ENCODE assay signal across 1 cellular context in the genomic region with DNA sequence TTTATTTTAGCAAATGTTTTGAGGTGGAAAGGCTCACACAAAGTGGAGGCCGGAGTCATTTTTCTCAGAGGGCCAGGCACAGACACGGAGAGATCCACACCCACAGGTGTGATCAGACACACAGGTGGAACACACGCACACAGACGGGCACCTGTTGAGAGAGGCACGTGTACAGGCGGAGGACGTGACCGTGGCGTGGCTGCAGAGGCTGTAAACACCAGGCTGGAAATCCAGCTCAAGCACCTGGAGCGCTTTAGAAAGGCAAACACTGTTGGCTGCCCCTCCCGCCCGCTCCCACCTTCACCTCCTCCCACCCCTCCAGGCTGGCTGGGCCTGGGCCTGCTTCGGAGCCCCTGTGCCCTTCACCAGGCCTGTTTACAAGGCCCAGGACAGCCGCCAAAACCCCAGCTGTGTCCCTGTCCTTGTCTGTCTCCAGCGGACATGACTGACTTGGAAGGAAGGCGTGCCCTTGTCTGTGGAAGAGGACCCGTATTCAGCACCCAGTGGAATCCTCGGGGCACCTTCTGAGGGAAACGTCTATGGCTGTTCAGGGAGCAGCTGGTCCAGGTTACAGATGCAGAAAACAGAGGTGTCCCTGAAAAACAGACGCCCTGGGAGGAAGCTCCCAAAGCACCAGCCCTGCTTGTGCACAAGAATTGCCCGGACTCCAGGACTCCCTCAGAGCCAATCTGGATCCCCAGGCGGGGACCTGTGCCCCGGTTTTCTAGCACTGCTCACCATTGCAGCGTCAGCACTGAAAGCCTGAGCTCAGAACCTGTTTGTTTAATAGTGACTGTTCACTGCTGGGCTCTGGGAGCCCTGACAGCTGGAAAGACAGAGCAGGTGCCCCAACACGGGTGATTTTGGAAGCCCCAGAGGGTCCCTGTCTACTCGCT.
A peak's percentile ranks its signal among the peaks of the same experiment; 100 is the strongest.
TF ChIP-seq lines count a peak whose summit lies in the region.

No MANE protein-coding gene starts in this region.

TF ChIP-seq in HepG2, 621 proteins besides CTCF, POLR2A, EP300 and RAD21 (continued from another document and continues in another):
- TF ChIP-seq, protein P1, sequence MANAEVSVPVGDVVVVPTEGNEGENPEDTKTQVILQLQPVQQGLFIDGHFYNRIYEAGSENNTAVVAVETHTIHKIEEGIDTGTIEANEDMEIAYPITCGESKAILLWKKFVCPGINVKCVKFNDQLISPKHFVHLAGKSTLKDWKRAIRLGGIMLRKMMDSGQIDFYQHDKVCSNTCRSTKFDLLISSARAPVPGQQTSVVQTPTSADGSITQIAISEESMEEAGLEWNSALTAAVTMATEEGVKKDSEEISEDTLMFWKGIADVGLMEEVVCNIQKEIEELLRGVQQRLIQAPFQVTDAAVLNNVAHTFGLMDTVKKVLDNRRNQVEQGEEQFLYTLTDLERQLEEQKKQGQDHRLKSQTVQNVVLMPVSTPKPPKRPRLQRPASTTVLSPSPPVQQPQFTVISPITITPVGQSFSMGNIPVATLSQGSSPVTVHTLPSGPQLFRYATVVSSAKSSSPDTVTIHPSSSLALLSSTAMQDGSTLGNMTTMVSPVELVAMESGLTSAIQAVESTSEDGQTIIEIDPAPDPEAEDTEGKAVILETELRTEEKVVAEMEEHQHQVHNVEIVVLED (CRISPR knock-in tag; IDR thresholded peaks at IDR 0.05; ENCODE audit: borderline replicate concordance): no peak
- no peak for TF ChIP-seq POGZ (CRISPR knock-in tag; IDR thresholded peaks at IDR 0.05)
- no peak for TF ChIP-seq ZFP36L1 (CRISPR knock-in tag; IDR thresholded peaks at IDR 0.05)
- TF ChIP-seq BRD4 (CRISPR knock-in tag; IDR thresholded peaks at IDR 0.05): peak; percentile 91
- TF ChIP-seq ZNF326 (CRISPR knock-in tag; IDR thresholded peaks at IDR 0.05; ENCODE audit: borderline replicate concordance): no peak
- no peak for TF ChIP-seq RAD51 (IDR thresholded peaks at IDR 0.05; ENCODE audit: borderline replicate concordance)
- TF ChIP-seq IKZF4 (CRISPR knock-in tag; IDR thresholded peaks at IDR 0.05; ENCODE audit: borderline replicate concordance, low read depth, not compliant biosample characterization): peak; percentile 62
- TF ChIP-seq, protein P2, sequence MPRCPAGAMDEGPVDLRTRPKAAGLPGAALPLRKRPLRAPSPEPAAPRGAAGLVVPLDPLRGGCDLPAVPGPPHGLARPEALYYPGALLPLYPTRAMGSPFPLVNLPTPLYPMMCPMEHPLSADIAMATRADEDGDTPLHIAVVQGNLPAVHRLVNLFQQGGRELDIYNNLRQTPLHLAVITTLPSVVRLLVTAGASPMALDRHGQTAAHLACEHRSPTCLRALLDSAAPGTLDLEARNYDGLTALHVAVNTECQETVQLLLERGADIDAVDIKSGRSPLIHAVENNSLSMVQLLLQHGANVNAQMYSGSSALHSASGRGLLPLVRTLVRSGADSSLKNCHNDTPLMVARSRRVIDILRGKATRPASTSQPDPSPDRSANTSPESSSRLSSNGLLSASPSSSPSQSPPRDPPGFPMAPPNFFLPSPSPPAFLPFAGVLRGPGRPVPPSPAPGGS (CRISPR knock-in tag; IDR thresholded peaks at IDR 0.05): no peak
- TF ChIP-seq, protein P3, sequence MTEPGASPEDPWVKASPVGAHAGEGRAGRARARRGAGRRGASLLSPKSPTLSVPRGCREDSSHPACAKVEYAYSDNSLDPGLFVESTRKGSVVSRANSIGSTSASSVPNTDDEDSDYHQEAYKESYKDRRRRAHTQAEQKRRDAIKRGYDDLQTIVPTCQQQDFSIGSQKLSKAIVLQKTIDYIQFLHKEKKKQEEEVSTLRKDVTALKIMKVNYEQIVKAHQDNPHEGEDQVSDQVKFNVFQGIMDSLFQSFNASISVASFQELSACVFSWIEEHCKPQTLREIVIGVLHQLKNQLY (CRISPR knock-in tag; IDR thresholded peaks at IDR 0.05): peak; percentile 84
- TF ChIP-seq, protein P4, sequence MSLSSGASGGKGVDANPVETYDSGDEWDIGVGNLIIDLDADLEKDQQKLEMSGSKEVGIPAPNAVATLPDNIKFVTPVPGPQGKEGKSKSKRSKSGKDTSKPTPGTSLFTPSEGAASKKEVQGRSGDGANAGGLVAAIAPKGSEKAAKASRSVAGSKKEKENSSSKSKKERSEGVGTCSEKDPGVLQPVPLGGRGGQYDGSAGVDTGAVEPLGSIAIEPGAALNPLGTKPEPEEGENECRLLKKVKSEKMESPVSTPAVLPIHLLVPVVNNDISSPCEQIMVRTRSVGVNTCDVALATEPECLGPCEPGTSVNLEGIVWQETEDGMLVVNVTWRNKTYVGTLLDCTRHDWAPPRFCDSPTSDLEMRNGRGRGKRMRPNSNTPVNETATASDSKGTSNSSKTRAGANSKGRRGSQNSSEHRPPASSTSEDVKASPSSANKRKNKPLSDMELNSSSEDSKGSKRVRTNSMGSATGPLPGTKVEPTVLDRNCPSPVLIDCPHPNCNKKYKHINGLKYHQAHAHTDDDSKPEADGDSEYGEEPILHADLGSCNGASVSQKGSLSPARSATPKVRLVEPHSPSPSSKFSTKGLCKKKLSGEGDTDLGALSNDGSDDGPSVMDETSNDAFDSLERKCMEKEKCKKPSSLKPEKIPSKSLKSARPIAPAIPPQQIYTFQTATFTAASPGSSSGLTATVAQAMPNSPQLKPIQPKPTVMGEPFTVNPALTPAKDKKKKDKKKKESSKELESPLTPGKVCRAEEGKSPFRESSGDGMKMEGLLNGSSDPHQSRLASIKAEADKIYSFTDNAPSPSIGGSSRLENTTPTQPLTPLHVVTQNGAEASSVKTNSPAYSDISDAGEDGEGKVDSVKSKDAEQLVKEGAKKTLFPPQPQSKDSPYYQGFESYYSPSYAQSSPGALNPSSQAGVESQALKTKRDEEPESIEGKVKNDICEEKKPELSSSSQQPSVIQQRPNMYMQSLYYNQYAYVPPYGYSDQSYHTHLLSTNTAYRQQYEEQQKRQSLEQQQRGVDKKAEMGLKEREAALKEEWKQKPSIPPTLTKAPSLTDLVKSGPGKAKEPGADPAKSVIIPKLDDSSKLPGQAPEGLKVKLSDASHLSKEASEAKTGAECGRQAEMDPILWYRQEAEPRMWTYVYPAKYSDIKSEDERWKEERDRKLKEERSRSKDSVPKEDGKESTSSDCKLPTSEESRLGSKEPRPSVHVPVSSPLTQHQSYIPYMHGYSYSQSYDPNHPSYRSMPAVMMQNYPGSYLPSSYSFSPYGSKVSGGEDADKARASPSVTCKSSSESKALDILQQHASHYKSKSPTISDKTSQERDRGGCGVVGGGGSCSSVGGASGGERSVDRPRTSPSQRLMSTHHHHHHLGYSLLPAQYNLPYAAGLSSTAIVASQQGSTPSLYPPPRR (CRISPR knock-in tag; IDR thresholded peaks at IDR 0.05; ENCODE audit: borderline replicate concordance): no peak
- 0 out of 2 replicates have a peak, but pooled peaks have one; percentile 16 for TF ChIP-seq WIZ (CRISPR knock-in tag; IDR thresholded peaks at IDR 0.05)
- no peak for TF ChIP-seq ZNF510 (CRISPR knock-in tag; IDR thresholded peaks at IDR 0.05; ENCODE audit: low read depth)
- TF ChIP-seq FOXK2 (IDR thresholded peaks at IDR 0.05): 0 out of 2 replicates have a peak, but pooled peaks have one; percentile 29
- TF ChIP-seq, protein P5, sequence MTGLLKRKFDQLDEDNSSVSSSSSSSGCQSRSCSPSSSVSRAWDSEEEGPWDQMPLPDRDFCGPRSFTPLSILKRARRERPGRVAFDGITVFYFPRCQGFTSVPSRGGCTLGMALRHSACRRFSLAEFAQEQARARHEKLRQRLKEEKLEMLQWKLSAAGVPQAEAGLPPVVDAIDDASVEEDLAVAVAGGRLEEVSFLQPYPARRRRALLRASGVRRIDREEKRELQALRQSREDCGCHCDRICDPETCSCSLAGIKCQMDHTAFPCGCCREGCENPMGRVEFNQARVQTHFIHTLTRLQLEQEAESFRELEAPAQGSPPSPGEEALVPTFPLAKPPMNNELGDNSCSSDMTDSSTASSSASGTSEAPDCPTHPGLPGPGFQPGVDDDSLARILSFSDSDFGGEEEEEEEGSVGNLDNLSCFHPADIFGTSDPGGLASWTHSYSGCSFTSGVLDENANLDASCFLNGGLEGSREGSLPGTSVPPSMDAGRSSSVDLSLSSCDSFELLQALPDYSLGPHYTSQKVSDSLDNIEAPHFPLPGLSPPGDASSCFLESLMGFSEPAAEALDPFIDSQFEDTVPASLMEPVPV (CRISPR knock-in tag; IDR thresholded peaks at IDR 0.05): 0 out of 2 replicates have a peak, but pooled peaks have one; percentile 43
- 0 out of 2 replicates have a peak, but pooled peaks have one; percentile 18 for TF ChIP-seq KAT7 (CRISPR knock-in tag; IDR thresholded peaks at IDR 0.05; ENCODE audit: borderline replicate concordance)
- TF ChIP-seq, protein P6, sequence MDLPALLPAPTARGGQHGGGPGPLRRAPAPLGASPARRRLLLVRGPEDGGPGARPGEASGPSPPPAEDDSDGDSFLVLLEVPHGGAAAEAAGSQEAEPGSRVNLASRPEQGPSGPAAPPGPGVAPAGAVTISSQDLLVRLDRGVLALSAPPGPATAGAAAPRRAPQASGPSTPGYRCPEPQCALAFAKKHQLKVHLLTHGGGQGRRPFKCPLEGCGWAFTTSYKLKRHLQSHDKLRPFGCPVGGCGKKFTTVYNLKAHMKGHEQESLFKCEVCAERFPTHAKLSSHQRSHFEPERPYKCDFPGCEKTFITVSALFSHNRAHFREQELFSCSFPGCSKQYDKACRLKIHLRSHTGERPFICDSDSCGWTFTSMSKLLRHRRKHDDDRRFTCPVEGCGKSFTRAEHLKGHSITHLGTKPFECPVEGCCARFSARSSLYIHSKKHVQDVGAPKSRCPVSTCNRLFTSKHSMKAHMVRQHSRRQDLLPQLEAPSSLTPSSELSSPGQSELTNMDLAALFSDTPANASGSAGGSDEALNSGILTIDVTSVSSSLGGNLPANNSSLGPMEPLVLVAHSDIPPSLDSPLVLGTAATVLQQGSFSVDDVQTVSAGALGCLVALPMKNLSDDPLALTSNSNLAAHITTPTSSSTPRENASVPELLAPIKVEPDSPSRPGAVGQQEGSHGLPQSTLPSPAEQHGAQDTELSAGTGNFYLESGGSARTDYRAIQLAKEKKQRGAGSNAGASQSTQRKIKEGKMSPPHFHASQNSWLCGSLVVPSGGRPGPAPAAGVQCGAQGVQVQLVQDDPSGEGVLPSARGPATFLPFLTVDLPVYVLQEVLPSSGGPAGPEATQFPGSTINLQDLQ (CRISPR knock-in tag; IDR thresholded peaks at IDR 0.05): no peak
- no peak for TF ChIP-seq NFE2L2 (IDR thresholded peaks at IDR 0.05; ENCODE audit: low read length)
- TF ChIP-seq, protein P7, sequence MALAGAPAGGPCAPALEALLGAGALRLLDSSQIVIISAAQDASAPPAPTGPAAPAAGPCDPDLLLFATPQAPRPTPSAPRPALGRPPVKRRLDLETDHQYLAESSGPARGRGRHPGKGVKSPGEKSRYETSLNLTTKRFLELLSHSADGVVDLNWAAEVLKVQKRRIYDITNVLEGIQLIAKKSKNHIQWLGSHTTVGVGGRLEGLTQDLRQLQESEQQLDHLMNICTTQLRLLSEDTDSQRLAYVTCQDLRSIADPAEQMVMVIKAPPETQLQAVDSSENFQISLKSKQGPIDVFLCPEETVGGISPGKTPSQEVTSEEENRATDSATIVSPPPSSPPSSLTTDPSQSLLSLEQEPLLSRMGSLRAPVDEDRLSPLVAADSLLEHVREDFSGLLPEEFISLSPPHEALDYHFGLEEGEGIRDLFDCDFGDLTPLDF (CRISPR knock-in tag; IDR thresholded peaks at IDR 0.05): peak; percentile 21; the same call in 1 of the 2 replicates
- no peak; the same call in 1 of the 2 replicates for TF ChIP-seq KDM5B (CRISPR knock-in tag; IDR thresholded peaks at IDR 0.05; ENCODE audit: borderline replicate concordance)
- TF ChIP-seq, protein P8, sequence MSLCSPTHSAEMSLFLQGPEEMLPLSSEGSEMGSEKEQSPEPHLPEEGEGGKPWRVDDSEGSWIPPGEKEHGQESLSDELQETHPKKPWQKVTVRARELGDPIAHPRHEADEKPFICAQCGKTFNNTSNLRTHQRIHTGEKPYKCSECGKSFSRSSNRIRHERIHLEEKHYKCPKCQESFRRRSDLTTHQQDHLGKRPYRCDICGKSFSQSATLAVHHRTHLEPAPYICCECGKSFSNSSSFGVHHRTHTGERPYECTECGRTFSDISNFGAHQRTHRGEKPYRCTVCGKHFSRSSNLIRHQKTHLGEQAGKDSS (CRISPR knock-in tag; IDR thresholded peaks at IDR 0.05; ENCODE audit: borderline replicate concordance, low read depth): no peak
- TF ChIP-seq GATAD1 (CRISPR knock-in tag; IDR thresholded peaks at IDR 0.05): peak; percentile 30; the same call in 1 of the 2 replicates
- TF ChIP-seq SAFB2 (CRISPR knock-in tag; IDR thresholded peaks at IDR 0.05; ENCODE audit: borderline replicate concordance, low read depth): peak; percentile 77; the same call in 1 of the 2 replicates
- peak; percentile 73; the same call in 1 of the 2 replicates for TF ChIP-seq HDAC2 (CRISPR knock-in tag; IDR thresholded peaks at IDR 0.05)
- TF ChIP-seq, protein P9, sequence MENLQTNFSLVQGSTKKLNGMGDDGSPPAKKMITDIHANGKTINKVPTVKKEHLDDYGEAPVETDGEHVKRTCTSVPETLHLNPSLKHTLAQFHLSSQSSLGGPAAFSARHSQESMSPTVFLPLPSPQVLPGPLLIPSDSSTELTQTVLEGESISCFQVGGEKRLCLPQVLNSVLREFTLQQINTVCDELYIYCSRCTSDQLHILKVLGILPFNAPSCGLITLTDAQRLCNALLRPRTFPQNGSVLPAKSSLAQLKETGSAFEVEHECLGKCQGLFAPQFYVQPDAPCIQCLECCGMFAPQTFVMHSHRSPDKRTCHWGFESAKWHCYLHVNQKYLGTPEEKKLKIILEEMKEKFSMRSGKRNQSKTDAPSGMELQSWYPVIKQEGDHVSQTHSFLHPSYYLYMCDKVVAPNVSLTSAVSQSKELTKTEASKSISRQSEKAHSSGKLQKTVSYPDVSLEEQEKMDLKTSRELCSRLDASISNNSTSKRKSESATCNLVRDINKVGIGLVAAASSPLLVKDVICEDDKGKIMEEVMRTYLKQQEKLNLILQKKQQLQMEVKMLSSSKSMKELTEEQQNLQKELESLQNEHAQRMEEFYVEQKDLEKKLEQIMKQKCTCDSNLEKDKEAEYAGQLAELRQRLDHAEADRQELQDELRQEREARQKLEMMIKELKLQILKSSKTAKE (CRISPR knock-in tag; IDR thresholded peaks at IDR 0.05; ENCODE audit: borderline replicate concordance): peak; percentile 73
- no peak for TF ChIP-seq MAZ (IDR thresholded peaks at IDR 0.05; ENCODE audit: borderline replicate concordance, low read depth, low read length)
- TF ChIP-seq MAZ (CRISPR knock-in tag; IDR thresholded peaks at IDR 0.05; ENCODE audit: low read depth): peak; percentile 28; the same call in 1 of the 2 replicates
- no peak for TF ChIP-seq ELF4 (CRISPR knock-in tag; IDR thresholded peaks at IDR 0.05; ENCODE audit: borderline replicate concordance)
- TF ChIP-seq RBAK (CRISPR knock-in tag; IDR thresholded peaks at IDR 0.05): 0 out of 2 replicates have a peak, but pooled peaks have one; percentile 29
- no peak for TF ChIP-seq GLI4 (CRISPR knock-in tag; IDR thresholded peaks at IDR 0.05; ENCODE audit: borderline replicate concordance)
- TF ChIP-seq ZNF720 (CRISPR knock-in tag; IDR thresholded peaks at IDR 0.05): no peak
- no peak; the same call in 1 of the 2 replicates for TF ChIP-seq ZNF709 (CRISPR knock-in tag; IDR thresholded peaks at IDR 0.05)
- no peak for TF ChIP-seq CBX2 (IDR thresholded peaks at IDR 0.05; ENCODE audit: low read depth, low read length)
- no peak for TF ChIP-seq CBX2 (CRISPR knock-in tag; IDR thresholded peaks at IDR 0.05; ENCODE audit: low read depth)
- no peak for TF ChIP-seq ZNF12 (CRISPR knock-in tag; IDR thresholded peaks at IDR 0.05)
- no peak for TF ChIP-seq ZNF614 (CRISPR knock-in tag; IDR thresholded peaks at IDR 0.05; ENCODE audit: borderline replicate concordance)
- no peak for TF ChIP-seq ZNF124 (CRISPR knock-in tag; IDR thresholded peaks at IDR 0.05)
